In genomic region chr3:42745291-42745745, GRCh38 we compare ENCODE assay signal across 21 cellular contexts. TPM values are rescaled to one million over a fixed set of nuclear protein-coding genes. Genes with fewer than 3 reads are reported as not detected.
DNase-seq lines count a peak whose midpoint lies in the region; ATAC-seq and TF ChIP-seq lines count a peak whose summit lies in the region.
"Had no signal": no experiment of that assay in that cellular context is flagged by ENCODE, and none has a peak within 500 bp of the region (broad histone marks: within the 10 kb centered on the region; RNA-seq: fewer than 3 reads in every experiment).

No MANE protein-coding gene starts in this region.

- TF ChIP-seq POLR2A in thyroid gland (IDR thresholded peaks at IDR 0.05) = no peak

- no peaks in the 10 kb centered on the region for H3K27me3 ChIP-seq in thyroid gland

- WGBS in thyroid gland, 2 donors = 57% methylated on average over 3 of the region's 3 CpGs

- no peak for ATAC-seq in mucosa of descending colon
- ATAC-seq: activated T-helper 17 cell treated with anti-CD3 and anti-CD28 coated beads, Interleukin-2, amount 50 U/mL, for 72 hours had no signal

- H3K4me3 ChIP-seq in thyroid gland (replicated peaks in 1 of 3) = no peak overlapping the region
- H3K4me3 ChIP-seq in mucosa of descending colon = no peak overlapping the region
- H3K4me3 ChIP-seq: GM23248 had no signal

- intact Hi-C loops in thyroid gland (cut with DNase I) = loop anchor here (10.0 kb wide), 1 partner anchor 141 kb away; the partner anchor contains the start of gene NKTR
- intact Hi-C loops in mucosa of descending colon (cut with DNase I, micrococcal nuclease) = loop anchor here in 1 of 2 donors (10.0 kb wide), 1 partner anchor 91 kb away; the partner anchor contains the start of gene ZBTB47

- H3K4me1 ChIP-seq in thyroid gland (peaks cover 46 to 69% of the 10 kb centered on the region in 2 donors), mucosa of descending colon (ENCODE audit: low read depth) (no peaks in the 10 kb centered on the region)

- H3K36me3 ChIP-seq in thyroid gland = no peaks in the 10 kb centered on the region
- H3K36me3 ChIP-seq in mucosa of descending colon (ENCODE audit: low read depth) = no peaks in the 10 kb centered on the region

- H3K9me3 ChIP-seq in thyroid gland (no peaks in the 10 kb centered on the region), mucosa of descending colon (no peaks in the 10 kb centered on the region)

- TF ChIP-seq CTCF in thyroid gland (IDR thresholded peaks at IDR 0.05) (no peak), mucosa of descending colon (IDR thresholded peaks at IDR 0.05) (no peak)

- H3K27ac ChIP-seq in angular gyrus (ENCODE audit: low read depth, low read length) = peak overlapping the region; percentile 89
- H3K27ac ChIP-seq in thyroid gland = peak overlapping the region; percentile 87 to 99 (median 98)
- H3K27ac ChIP-seq: GM23248 had no signal

- DNase-seq in NCI-H2171 treated with DMSO at 0.1 percent for 48 hours (lab: John Stamatoyannopoulos, UW) = peak; percentile 1
- no peak for DNase-seq in NCI-H2171 (lab: John Stamatoyannopoulos, UW)
- DNase-seq in left kidney (ENCODE audit: low read depth, low spot score) = peak; percentile 40
- DNase-seq in thyroid gland = no peak
- DNase-seq in SW 1271 (lab: John Stamatoyannopoulos, UW) = no peak
- no peak for DNase-seq in mucosa of descending colon
- DNase-seq in Ammon's horn (ENCODE audit: low spot score) = no peak
- DNase-seq: activated CD8-positive, alpha-beta T cell treated with anti-CD3 and anti-CD28 coated beads for 36 hours; amygdala; CD4-positive, alpha-beta memory T cell; dermis blood vessel endothelial cell; EL; GM23248; hippocampal formation; kidney glomerular epithelial cell; NCI-H1930; NCI-H774 had no signal

RNA-seq across cellular contexts. Expression of gene CCDC13, which starts 27.7 kb away (rescaled TPM):
- 1 to 10 TPM; 4.0 to 7.7 (median 6.0) TPM for total RNA-seq in thyroid gland
- total RNA-seq in mucosa of descending colon = 1 to 10 TPM; 2.2 to 3.3 (median 3.0) TPM
- total RNA-seq: A172 had no signal

RNA-seq across cellular contexts. Expression of gene HHATL, which starts 42.7 kb away (rescaled TPM):
- total RNA-seq in thyroid gland (10 to 100 TPM; 15.7 to 64.1 (median 32.4) TPM), mucosa of descending colon (under 1 TPM in 1 of 3 donors, not detected in 2; 0.70 TPM)
- total RNA-seq: A172; activated CD8-positive, alpha-beta T cell treated with anti-CD3 and anti-CD28 coated beads for 36 hours; activated T-helper 17 cell treated with anti-CD3 and anti-CD28 coated beads, Interleukin-2, amount 50 U/mL, for 72 hours; CD4-positive, alpha-beta memory T cell; dermis blood vessel endothelial cell; fibroblast of lung; GM23248 had no signal

RNA-seq across cellular contexts. Expression of gene HIGD1A, which starts 59.0 kb away (rescaled TPM):
- total RNA-seq in thyroid gland = 100 to 1,000 TPM; 171 to 217 (median 211) TPM
- total RNA-seq in mucosa of descending colon = 100 to 1,000 TPM; 174 to 468 (median 368) TPM

RNA-seq across cellular contexts. Expression of gene KLHL40, which starts 60.0 kb away (rescaled TPM):
- not detected for total RNA-seq in thyroid gland
- total RNA-seq in mucosa of descending colon = not detected
- total RNA-seq: A172; activated CD8-positive, alpha-beta T cell treated with anti-CD3 and anti-CD28 coated beads for 36 hours; activated T-helper 17 cell treated with anti-CD3 and anti-CD28 coated beads, Interleukin-2, amount 50 U/mL, for 72 hours; CD4-positive, alpha-beta memory T cell; fibroblast of lung; GM23248 had no signal

Comparison
In these comparisons a context has a peak if more than half of its experiments do, and no peak if none do; other contexts are left out.
1. DNase-seq: peak in NCI-H2171 treated with DMSO at 0.1 percent for 48 hours (single experiment) and left kidney (single experiment); none in NCI-H2171 (single experiment), thyroid gland (0 of 2), SW 1271 (0 of 2), mucosa of descending colon (0 of 3) and Ammon's horn (single experiment).
2. RNA of gene HHATL, which starts 42.7 kb away (total RNA-seq): 15.7 to 64.1 TPM in thyroid gland; 0.70 TPM in mucosa of descending colon; every median in the first group is over 4 times any median in the second.